8 cellular contexts compared by ENCODE assay signal in the genomic region with DNA sequence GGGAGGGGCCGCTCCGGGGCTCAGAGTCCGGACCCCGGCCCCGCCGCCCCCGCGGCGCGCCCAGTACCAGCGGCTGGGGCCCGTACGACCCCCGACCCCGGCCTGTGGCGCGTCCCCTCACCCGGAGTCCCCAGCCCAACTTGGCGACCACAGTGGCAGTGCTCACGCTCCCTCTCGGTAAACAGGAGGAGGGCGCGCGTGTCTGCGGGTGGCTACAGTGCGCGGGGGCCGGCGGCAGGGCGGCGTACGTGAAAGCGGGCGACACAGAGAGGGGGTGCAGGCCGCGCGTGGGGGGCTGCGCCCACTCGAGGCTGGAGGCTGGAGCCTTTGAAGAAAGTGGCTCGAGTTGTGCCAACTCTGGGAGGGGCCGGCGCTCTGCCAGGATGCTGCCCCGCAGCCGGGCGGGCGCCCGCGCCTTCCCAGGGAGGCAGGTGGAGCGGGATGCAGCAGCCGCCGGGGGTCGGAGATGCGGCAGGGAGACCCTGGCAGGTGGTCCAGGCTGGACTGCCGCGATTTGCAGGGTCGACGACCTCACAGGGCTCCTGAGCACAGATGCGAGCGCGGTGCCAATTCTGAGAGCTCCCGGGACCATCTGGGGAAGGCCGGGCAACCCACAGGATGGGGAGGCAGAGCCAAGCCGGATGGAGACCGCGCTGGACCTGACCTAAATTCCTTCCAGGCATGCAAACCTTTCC. TPM values are rescaled to one million over a fixed set of nuclear protein-coding genes. Genes with fewer than 3 reads are reported as not detected.
DNase-seq lines count a peak whose midpoint lies in the region; ATAC-seq, FAIRE-seq and TF ChIP-seq lines count a peak whose summit lies in the region.

No MANE protein-coding gene starts in this region.

- DNase-seq in A549 (ENCODE audit: low read depth in 1 of 2, low spot score in 1 of 2): no peak
- DNase-seq in HK-2 (ENCODE audit: unreplicated experiment): peak; percentile 58
- peak; percentile 66 for DNase-seq in astrocyte of the hippocampus (ENCODE audit: low read depth, low spot score)
- no peak for DNase-seq in HCEC 1CT
- DNase-seq in amniotic stem cell (lab: John Stamatoyannopoulos, UW): no peak

- 22% methylated on average over 14 of the region's 65 CpGs for WGBS in A549 (ENCODE audit: missing lambda C conversion rate)

- H3K36me3 ChIP-seq in iPS-20b (ENCODE audit: insufficient read depth, low read depth, low read length): no peaks in the 10 kb centered on the region

- peak; percentile 7 to 22; a peak in 2 of 6 replicates for ATAC-seq in A549
- ATAC-seq in HG03520 (IDR thresholded peaks at IDR 0.05; ENCODE audit: unreplicated experiment): no peak

- no peak for TF ChIP-seq POLR2A in A549 (IDR thresholded peaks at IDR 0.05; ENCODE audit: low read length)

- H3K27ac ChIP-seq in A549: peak overlapping the region; percentile 67 to 86
- H3K27ac ChIP-seq in iPS-20b (ENCODE audit: low read length): no peak overlapping the region
- H3K27ac ChIP-seq in skin epidermis: peak overlapping the region; percentile 52 to 90 (median 81)

- H3K4me3 ChIP-seq in A549: peak overlapping the region; percentile 73
- peak overlapping the region; percentile 66; the same call in 1 of the 2 replicates for H3K4me3 ChIP-seq in iPS-20b (ENCODE audit: low read length)
- H3K4me3 ChIP-seq in skin epidermis: peak overlapping the region; percentile 39 to 67 (median 64)

- POLR2A ChIA-PET in A549 (lab: Yijun Ruan, JAX): interaction anchor here (1.0 kb wide), 1 partner anchor 162 kb away, joined by 3 read pairs; no protein-coding TSS in a partner anchor

- no peak overlapping the region for H3K9ac ChIP-seq in iPS-20b (ENCODE audit: low read depth, low read length)

- H3K4me2 ChIP-seq in A549: peak overlapping the region; percentile 100

- TF ChIP-seq EP300 in A549 (IDR thresholded peaks at IDR 0.05): no peak

- TF ChIP-seq RAD21 in A549 (conservative IDR thresholded peaks at IDR 0.05 in 1 of 2, IDR thresholded peaks at IDR 0.05 in 1 of 2): no peak

- no peak for TF ChIP-seq CTCF in A549 (IDR thresholded peaks at IDR 0.05)

- FAIRE-seq in A549 (lab: Jason Lieb, UNC): no peak

- CTCF ChIA-PET in A549 (lab: Yijun Ruan, JAX): interaction anchor here (0.5 to 6.4 kb wide), 40 partner anchors 10 to 718 kb away, joined by 3 to 229 read pairs (median 5); no protein-coding TSS in a partner anchor

- H3K9me3 ChIP-seq in A549 (no peaks in the 10 kb centered on the region), iPS-20b (ENCODE audit: insufficient read depth, low read depth, low read length) (no peaks in the 10 kb centered on the region)

- H3K4me1 ChIP-seq in A549: peaks cover 13% of the 10 kb centered on the region; the same call in 1 of the 3 replicates
- no peaks in the 10 kb centered on the region for H3K4me1 ChIP-seq in iPS-20b (ENCODE audit: insufficient read depth, low read length)

- H3K27me3 ChIP-seq in iPS-20b (ENCODE audit: insufficient read depth, low read length): peaks cover 48% of the 10 kb centered on the region

TF ChIP-seq in A549, 52 proteins besides CTCF, POLR2A, EP300 and RAD21:
- TF ChIP-seq CBX8 (IDR thresholded peaks at IDR 0.05) (no peak), JUNB (IDR thresholded peaks at IDR 0.05) (no peak), ATOH8 (CRISPR knock-in tag; IDR thresholded peaks at IDR 0.05; ENCODE audit: low read depth) (no peak), MYC (IDR thresholded peaks at IDR 0.05; ENCODE audit: borderline replicate concordance, low read length) (no peak), JUN (IDR thresholded peaks at IDR 0.05) (no peak), MAZ (IDR thresholded peaks at IDR 0.05; ENCODE audit: borderline replicate concordance, low read depth, low read length) (no peak)

RNA-seq across cellular contexts. Expression of gene PTPRE, which starts 0.7 kb away (rescaled TPM):
- polyA plus RNA-seq in A549 (2011; rRNA removed) (0.22 and 0.31 TPM in 2 replicates), A549 (2017; fragmentation: RNase III; extraction: RNeasy Plus Mini Kit Qiagen cat#74134 plus additional on column Dnase treatment) (0.94 to 2.1 TPM (median 1.5 TPM) in 3 replicates)
- polyA plus RNA-seq in A549 (2012; cell fraction: cytosol; rRNA removed): 0.17 and 0.31 TPM in 2 replicates
- 0.40 and 0.67 TPM in 2 replicates for polyA plus RNA-seq in A549 (2012; cell fraction: nucleus; rRNA removed)
- 0.15 TPM in 1 of 2 replicates, not detected in the other for polyA minus RNA-seq in A549 (2011; rRNA and poly(A)+ RNA removed)

RNA-seq across cellular contexts. Expression of gene CLRN3, which starts 14.8 kb away (rescaled TPM):
- polyA plus RNA-seq in A549 (2011; rRNA removed): not detected in 2 replicates
- not detected in 2 replicates for polyA plus RNA-seq in A549 (2012; cell fraction: cytosol; rRNA removed)
- not detected in 2 replicates for polyA plus RNA-seq in A549 (2012; cell fraction: nucleus; rRNA removed)
- polyA plus RNA-seq in A549 (2017; fragmentation: RNase III; extraction: RNeasy Plus Mini Kit Qiagen cat#74134 plus additional on column Dnase treatment): 0.08 TPM in 1 of 3 replicates, not detected in the others
- polyA minus RNA-seq in A549 (2011; rRNA and poly(A)+ RNA removed): not detected in 2 replicates

Comparison
In these comparisons a context has a peak if more than half of its experiments do, and no peak if none do; other contexts are left out.
1. DNase-seq: peak in HK-2 (single experiment) and astrocyte of the hippocampus (single experiment); none in A549 (0 of 2), HCEC 1CT (single experiment) and amniotic stem cell (single experiment).
2. Peak in every context shown above with its lines, with median percentiles within 50 percentile points of each other: H3K4me3 ChIP-seq.